Comparison of ENCODE assay signal across 12 cellular contexts in genomic region chr5:39501403-39501802, GRCh38.
DNase-seq lines count a peak whose midpoint lies in the region; ATAC-seq and TF ChIP-seq lines count a peak whose summit lies in the region.
"Had no signal": no experiment of that assay in that cellular context is flagged by ENCODE, and none has a peak within 500 bp of the region (broad histone marks: within the 10 kb centered on the region; RNA-seq: fewer than 3 reads in every experiment).

No MANE protein-coding gene starts in this region.

- H3K4me1 ChIP-seq in adrenal gland (replicated peaks in 1 of 2) (peaks cover 24 to 40% of the 10 kb centered on the region in 2 donors), left ventricle myocardium inferior (peaks cover 17% of the 10 kb centered on the region), smooth muscle cell (ENCODE audit: low read depth) (no peaks in the 10 kb centered on the region)

- no peak overlapping the region for H3K9ac ChIP-seq in smooth muscle cell (ENCODE audit: low read depth)

- H3K4me3 ChIP-seq in adrenal gland (peak overlapping the region in 1 of 4 donors; percentile 9), left ventricle myocardium inferior (no peak overlapping the region), smooth muscle cell (no peak overlapping the region), dorsolateral prefrontal cortex (no peak overlapping the region)
- H3K4me3 ChIP-seq: thyroid gland had no signal

- 42 to 71% (median 60%) methylated on average over 5 of the region's 5 CpGs for WGBS in adrenal gland, 4 donors
- WGBS in smooth muscle cell (ENCODE audit: low lambda C conversion rate), result 44% methylated on average over 5 of the region's 5 CpGs

- no peak for ATAC-seq in GM21515 (IDR thresholded peaks at IDR 0.05; ENCODE audit: unreplicated experiment)

- H3K27me3 ChIP-seq in adrenal gland, result no peaks in the 10 kb centered on the region
- H3K27me3 ChIP-seq in left ventricle myocardium inferior (ENCODE audit: low read depth), result no peaks in the 10 kb centered on the region
- H3K27me3 ChIP-seq in smooth muscle cell (ENCODE audit: low read depth), result no peaks in the 10 kb centered on the region
- peaks cover 0 to 11% (median 0%) of the 10 kb centered on the region in 45 donors for H3K27me3 ChIP-seq in dorsolateral prefrontal cortex
- H3K27me3 ChIP-seq: thyroid gland had no signal

- no peak for TF ChIP-seq POLR2A in adrenal gland (IDR thresholded peaks at IDR 0.05)

- DNase-seq in H4 (ENCODE audit: low spot score) (peak; percentile 58), adrenal gland (peak in 6 of 7 donors; percentile 61 to 77 (median 66)), left ventricle myocardium inferior (peak; percentile 52), smooth muscle cell (lab: John Stamatoyannopoulos, UW; ENCODE audit: unreplicated experiment) (peak; percentile 1), cortex of kidney (lab: John Stamatoyannopoulos, UW) (no peak), NCI-H526 treated with DMSO at 0.1 percent for 48 hours (lab: John Stamatoyannopoulos, UW) (no peak), dorsolateral prefrontal cortex (no peak)
- DNase-seq: activated naive CD4-positive, alpha-beta T cell treated with Interleukin-2 at 50 U/mL for 16 hours; COR-L47 had no signal

- H3K9me3 ChIP-seq in adrenal gland (replicated peaks in 1 of 3), result no peaks in the 10 kb centered on the region
- H3K9me3 ChIP-seq in left ventricle myocardium inferior (replicated peaks), result no peaks in the 10 kb centered on the region
- no peaks in the 10 kb centered on the region for H3K9me3 ChIP-seq in smooth muscle cell (replicated peaks; ENCODE audit: low read depth)
- H3K9me3 ChIP-seq: thyroid gland had no signal

- H3K27ac ChIP-seq in adrenal gland (peak overlapping the region in 4 of 5 donors; percentile 26 to 82 (median 36)), left ventricle myocardium inferior (replicated peaks) (peak overlapping the region; percentile 71), smooth muscle cell (ENCODE audit: low read depth) (peak overlapping the region; percentile 46), dorsolateral prefrontal cortex (no peak overlapping the region)
- H3K27ac ChIP-seq: WERI-Rb-1 had no signal

- H3K79me2 ChIP-seq in smooth muscle cell (ENCODE audit: low read depth), result no peaks in the 10 kb centered on the region

- intact Hi-C loops in adrenal gland (cut with DNase I), result no loop called here
- intact Hi-C loops in left ventricle myocardium inferior (cut with micrococcal nuclease), result no loop called here
- intact Hi-C loops in dorsolateral prefrontal cortex (cut with DNase I), result no loop called here

- H3K36me3 ChIP-seq in adrenal gland (replicated peaks in 1 of 2) (no peaks in the 10 kb centered on the region), left ventricle myocardium inferior (no peaks in the 10 kb centered on the region), smooth muscle cell (ENCODE audit: low read depth) (no peaks in the 10 kb centered on the region)
- H3K36me3 ChIP-seq: thyroid gland, WERI-Rb-1 had no signal

- no peaks in the 10 kb centered on the region for H3F3A ChIP-seq in smooth muscle cell (ENCODE audit: low read depth)

- no peaks in the 10 kb centered on the region for H4K20me1 ChIP-seq in smooth muscle cell (ENCODE audit: low read depth)

- TF ChIP-seq CTCF in adrenal gland (IDR thresholded peaks at IDR 0.05), result no peak
- TF ChIP-seq CTCF in left ventricle myocardium inferior (IDR thresholded peaks at IDR 0.05; ENCODE audit: borderline replicate concordance), result no peak
- TF ChIP-seq CTCF in smooth muscle cell (IDR thresholded peaks at IDR 0.05; ENCODE audit: borderline replicate concordance, insufficient read depth, poor library complexity, severe bottlenecking), result no peak
- no peak for TF ChIP-seq CTCF in dorsolateral prefrontal cortex (IDR thresholded peaks at IDR 0.05 in 54 of 56, conservative IDR thresholded peaks at IDR 0.05 in 2 of 56; ENCODE audit: low read depth in 1 of 56, partially characterized antibody in 56 of 56)

- H3K4me2 ChIP-seq in smooth muscle cell, result peak overlapping the region; percentile 5

- peak overlapping the region; percentile 35 for H2AFZ ChIP-seq in smooth muscle cell (ENCODE audit: low read depth)

Comparison
In these comparisons a context has a peak if more than half of its experiments do, and no peak if none do; other contexts are left out.
1. DNase-seq: peak in H4 (single experiment), adrenal gland (6 of 7), left ventricle myocardium inferior (single experiment) and smooth muscle cell (single experiment); none in cortex of kidney (single experiment), NCI-H526 treated with DMSO at 0.1 percent for 48 hours (single experiment) and dorsolateral prefrontal cortex (0 of 10).
2. H3K27ac ChIP-seq: peak in adrenal gland (4 of 5), left ventricle myocardium inferior (single experiment) and smooth muscle cell (single experiment); none in dorsolateral prefrontal cortex (0 of 59).